12 cellular contexts compared by ENCODE assay signal in genomic region chr2:97714084-97714949, GRCh38. TPM values are rescaled to one million over a fixed set of nuclear protein-coding genes. Genes with fewer than 3 reads are reported as not detected.
A peak's percentile ranks its signal among the peaks of the same experiment; 100 is the strongest.
DNase-seq lines count a peak whose midpoint lies in the region; ATAC-seq and TF ChIP-seq lines count a peak whose summit lies in the region.
"Had no signal": no experiment of that assay in that cellular context is flagged by ENCODE, and none has a peak within 500 bp of the region (broad histone marks: within the 10 kb centered on the region; RNA-seq: fewer than 3 reads in every experiment).

No MANE protein-coding gene starts in this region.

- H3K4me3 ChIP-seq in mesendoderm (ENCODE audit: low read length) (no peak overlapping the region), upper lobe of right lung (peak overlapping the region; percentile 31)

- no peaks in the 10 kb centered on the region for H3K79me2 ChIP-seq in mesendoderm (ENCODE audit: control insufficient read depth, insufficient read depth, low read length)

- no peak overlapping the region for H2BK15ac ChIP-seq in mesendoderm (replicated peaks; ENCODE audit: low read depth)

- H3K27me3 ChIP-seq in mesendoderm (ENCODE audit: insufficient read depth, low read length, poor library complexity) (no peaks in the 10 kb centered on the region), upper lobe of right lung (no peaks in the 10 kb centered on the region)
- H3K27me3 ChIP-seq: right lobe of liver had no signal

- peaks cover 77% of the 10 kb centered on the region for H3K4me1 Mint-ChIP-seq in activated naive CD4-positive, alpha-beta T cell treated with anti-CD3 and anti-CD28 coated beads for 36 hours (ENCODE audit: low read depth)

- TF ChIP-seq CTCF in upper lobe of right lung (IDR thresholded peaks at IDR 0.05) = no peak

- H2BK120ac ChIP-seq in mesendoderm (ENCODE audit: low read depth, low read length) = peak overlapping the region; percentile 37

- peak overlapping the region; percentile 86 for H3K56ac ChIP-seq in mesendoderm (ENCODE audit: low read length)

- intact Hi-C loops in left cardiac atrium (cut with DNase I) (loop anchor here in 1 of 2 donors (10.0 kb wide), 1 partner anchor 670 kb away; no protein-coding TSS in a partner anchor), Right ventricle myocardium inferior (cut with DNase I) (loop anchor here (5.0 kb wide), 1 partner anchor 33 kb away; no protein-coding TSS in a partner anchor), upper lobe of right lung (cut with DNase I) (no loop called here)
- intact Hi-C loops in activated naive CD4-positive, alpha-beta T cell treated with anti-CD3 and anti-CD28 coated beads for 36 hours (cut with micrococcal nuclease) = loop anchor here (5.0 to 10.0 kb wide), 2 partner anchors 122 to 1620 kb away; partner anchors contain the start of genes EIF5B and TXNDC9

- H3K4ac ChIP-seq in mesendoderm (ENCODE audit: low read depth, low read length) = peak overlapping the region; percentile 46

- peaks cover 35% of the 10 kb centered on the region for H3K36me3 Mint-ChIP-seq in activated naive CD4-positive, alpha-beta T cell treated with anti-CD3 and anti-CD28 coated beads for 36 hours (ENCODE audit: low read depth)

- H3K9me3 ChIP-seq in upper lobe of right lung = no peaks in the 10 kb centered on the region
- H3K9me3 ChIP-seq: left lung, right lobe of liver had no signal

- H3K27ac ChIP-seq in mesendoderm (ENCODE audit: low read depth, low read length) (peak overlapping the region; percentile 32), upper lobe of right lung (peak overlapping the region; percentile 63)
- H3K27ac ChIP-seq: left lung, right lobe of liver had no signal

- peak overlapping the region; percentile 95 for H3K27ac Mint-ChIP-seq in activated naive CD4-positive, alpha-beta T cell treated with anti-CD3 and anti-CD28 coated beads for 36 hours

- peak; percentile 12 for DNase-seq in left cardiac atrium
- no peak for DNase-seq in Right ventricle myocardium inferior (ENCODE audit: missing footprints)
- peak; percentile 55 for DNase-seq in activated naive CD4-positive, alpha-beta T cell treated with anti-CD3 and anti-CD28 coated beads for 36 hours
- DNase-seq in mesendoderm = no peak
- peak; percentile 58 for DNase-seq in upper lobe of right lung
- no peak for DNase-seq in NCI-H345 (lab: John Stamatoyannopoulos, UW)
- no peak for DNase-seq in CD1c-positive myeloid dendritic cell (ENCODE audit: extremely low spot score)
- DNase-seq in KG1 (lab: John Stamatoyannopoulos, UW) = no peak
- DNase-seq: T1000 had no signal

- WGBS in mesendoderm (ENCODE audit: extremely low coverage, insufficient coverage, low lambda C conversion rate) = no CpG with 5 or more reads among the region's 17 CpGs

- H3K27me3 Mint-ChIP-seq in activated naive CD4-positive, alpha-beta T cell treated with anti-CD3 and anti-CD28 coated beads for 36 hours (ENCODE audit: low read depth) = no peaks in the 10 kb centered on the region

- H3K9ac ChIP-seq in mesendoderm (ENCODE audit: low read length) = peak overlapping the region; percentile 48

- H3K23ac ChIP-seq in mesendoderm (ENCODE audit: low read length) = no peak overlapping the region

- H3K4me2 ChIP-seq in mesendoderm (ENCODE audit: low read length) = no peak overlapping the region

- H3K9me3 Mint-ChIP-seq in activated naive CD4-positive, alpha-beta T cell treated with anti-CD3 and anti-CD28 coated beads for 36 hours = no peaks in the 10 kb centered on the region

- CTCF ChIA-PET in activated naive CD4-positive, alpha-beta T cell treated with anti-CD3 and anti-CD28 coated beads for 36 hours (lab: Charles Lee) = interaction anchor here (0.7 to 4.1 kb wide), 8 partner anchors 14 to 123 kb away, joined by 3 to 38 read pairs (median 6); partner anchors contain the start of gene COX5B

- peak overlapping the region; percentile 85 for H3K4me3 Mint-ChIP-seq in activated naive CD4-positive, alpha-beta T cell treated with anti-CD3 and anti-CD28 coated beads for 36 hours

- H3K79me1 ChIP-seq in mesendoderm (ENCODE audit: low read length) = no peaks in the 10 kb centered on the region

- ATAC-seq in left cardiac atrium (no peak), Right ventricle myocardium inferior (no peak), upper lobe of right lung (no peak)
- ATAC-seq: left lung had no signal

- no peak overlapping the region for H4K5ac ChIP-seq in mesendoderm (ENCODE audit: low read length)

- H4K8ac ChIP-seq in mesendoderm (ENCODE audit: low read depth, low read length) = no peak overlapping the region

- peak overlapping the region; percentile 84 for H2BK5ac ChIP-seq in mesendoderm (ENCODE audit: low read length)

- H3K4me1 ChIP-seq in mesendoderm (ENCODE audit: control insufficient read depth, low read depth, low read length) (peaks cover 12% of the 10 kb centered on the region), upper lobe of right lung (no peaks in the 10 kb centered on the region)
- H3K4me1 ChIP-seq: right lobe of liver had no signal

- H2AK5ac ChIP-seq in mesendoderm (ENCODE audit: low read length) = peak overlapping the region; percentile 29

- H3K18ac ChIP-seq in mesendoderm (ENCODE audit: low read length) = peak overlapping the region; percentile 24

- H3K36me3 ChIP-seq in mesendoderm (ENCODE audit: control insufficient read depth, insufficient read depth, low read length) (no peaks in the 10 kb centered on the region), upper lobe of right lung (no peaks in the 10 kb centered on the region)
- H3K36me3 ChIP-seq: left lung, right lobe of liver had no signal

RNA-seq across cellular contexts. Expression of gene ZAP70, which starts 0.9 kb away (rescaled TPM):
- total RNA-seq in left cardiac atrium (1 to 10 TPM; 1.6 to 2.6 TPM), Right ventricle myocardium inferior (1.6 TPM), upper lobe of right lung (10.2 TPM)
- 100 to 1,000 TPM; 167 TPM for total RNA-seq in activated naive CD4-positive, alpha-beta T cell treated with anti-CD3 and anti-CD28 coated beads for 36 hours
- polyA plus RNA-seq in mesendoderm (2013, experiment 1 of 2) = 0.46 TPM
- polyA plus RNA-seq in mesendoderm (2013, experiment 2 of 2) = 0.63 TPM
- total RNA-seq: M059J had no signal

RNA-seq across cellular contexts. Expression of gene C2orf92, which starts 44.8 kb away (rescaled TPM):
- 1 to 10 TPM; 2.7 to 3.9 TPM for total RNA-seq in left cardiac atrium
- total RNA-seq in Right ventricle myocardium inferior = 1.1 TPM
- 1 to 10 TPM; 2.7 to 2.8 TPM for total RNA-seq in activated naive CD4-positive, alpha-beta T cell treated with anti-CD3 and anti-CD28 coated beads for 36 hours
- polyA plus RNA-seq in mesendoderm (2013, experiment 1 of 2) = 1.7 TPM
- 1.7 TPM for polyA plus RNA-seq in mesendoderm (2013, experiment 2 of 2)
- 14.4 TPM for total RNA-seq in upper lobe of right lung

RNA-seq across cellular contexts. Expression of gene ACTR1B, which starts 50.5 kb away (rescaled TPM):
- total RNA-seq in left cardiac atrium (10 to 100 TPM; 51.0 to 65.3 TPM), Right ventricle myocardium inferior (60.3 TPM), upper lobe of right lung (60.7 TPM)
- total RNA-seq in activated naive CD4-positive, alpha-beta T cell treated with anti-CD3 and anti-CD28 coated beads for 36 hours = 100 to 1,000 TPM; 103 to 104 TPM
- polyA plus RNA-seq in mesendoderm (2013, experiment 1 of 2) = 16.6 TPM
- polyA plus RNA-seq in mesendoderm (2013, experiment 2 of 2) = 16.7 TPM

Comparison
In these comparisons a context has a peak if more than half of its experiments do, and no peak if none do; other contexts are left out.
1. DNase-seq: peak in left cardiac atrium (single experiment), activated naive CD4-positive, alpha-beta T cell treated with anti-CD3 and anti-CD28 coated beads for 36 hours (single experiment) and upper lobe of right lung (single experiment); none in Right ventricle myocardium inferior (single experiment), mesendoderm (single experiment), NCI-H345 (single experiment), CD1c-positive myeloid dendritic cell (single experiment) and KG1 (single experiment).
2. RNA of gene ZAP70, which starts 0.9 kb away (total RNA-seq): 167 TPM in activated naive CD4-positive, alpha-beta T cell treated with anti-CD3 and anti-CD28 coated beads for 36 hours; 10.2 TPM in upper lobe of right lung (single experiment), 1.6 to 2.6 TPM in left cardiac atrium and 1.6 TPM in Right ventricle myocardium inferior (single experiment); every median in the first group is over 10 times any median in the second.